Comparison of ENCODE assay signal across 13 cellular contexts in the genomic region with DNA sequence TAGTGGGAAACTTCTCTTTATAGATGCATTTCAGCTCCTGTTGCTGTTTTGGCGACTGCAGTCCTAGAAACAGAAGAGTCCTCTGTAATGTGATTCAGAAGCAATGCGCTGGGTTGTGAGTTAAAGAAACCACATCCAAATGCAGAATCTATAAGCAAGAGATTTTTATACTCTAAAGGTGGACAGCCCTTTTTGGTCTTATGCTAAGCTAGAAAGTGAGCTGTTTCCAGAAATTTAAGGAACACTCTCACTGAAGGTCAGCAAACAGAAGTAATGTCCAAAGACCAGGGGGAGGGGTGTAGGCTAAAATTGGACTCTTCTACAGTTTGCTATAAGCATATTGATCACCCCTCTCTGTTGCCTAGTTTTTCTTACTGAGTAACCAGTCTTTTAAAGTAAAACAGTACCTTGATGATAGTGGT. TPM values are rescaled to one million over a fixed set of nuclear protein-coding genes. Genes with fewer than 3 reads are reported as not detected.
DNase-seq lines count a peak whose midpoint lies in the region; ATAC-seq, FAIRE-seq and TF ChIP-seq lines count a peak whose summit lies in the region.
"Had no signal": no experiment of that assay in that cellular context is flagged by ENCODE, and none has a peak within 500 bp of the region (broad histone marks: within the 10 kb centered on the region; RNA-seq: fewer than 3 reads in every experiment).

No MANE protein-coding gene starts in this region.

- no peak for TF ChIP-seq CTCF in HepG2 (CRISPR knock-in tag; IDR thresholded peaks at IDR 0.05)

- no peaks in the 10 kb centered on the region for H3K9me3 ChIP-seq in HepG2 (ENCODE audit: low read length)
- H3K9me3 ChIP-seq: testis had no signal

- no peaks in the 10 kb centered on the region for H3K9me3 Mint-ChIP-seq in activated CD4-positive, alpha-beta T cell treated with anti-CD3 and anti-CD28 coated beads, Interleukin-2, amount 10 ng/mL, durations not matched to agents 24 days and 14 days
- no peaks in the 10 kb centered on the region for H3K9me3 Mint-ChIP-seq in activated T-helper 17 cell treated with anti-CD3 and anti-CD28 coated beads, Interleukin-2, amount 50 U/mL, for 72 hours

- H3K4me3 ChIP-seq in HepG2 (replicated peaks in 1 of 3; ENCODE audit: insufficient read depth in 1 of 3, low read depth in 2 of 3, low read length in 3 of 3) = no peak overlapping the region
- H3K4me3 ChIP-seq: testis had no signal

- no TSS peak for BruUV-seq in HepG2 (replicated peaks; lab: Mats Ljungman, UMichigan)

- WGBS in HepG2 (ENCODE audit: low lambda C conversion rate) = 86% methylated on average over 2 of the region's 2 CpGs

- no peak overlapping the region for H3K9ac ChIP-seq in HepG2 (ENCODE audit: insufficient read depth, low read depth, low read length)

- no peak for FAIRE-seq in HepG2 (lab: Jason Lieb, UNC)
- FAIRE-seq: endometrium had no signal

- H3K79me2 ChIP-seq in HepG2 (ENCODE audit: insufficient read depth, low read length) = peaks cover 5% of the 10 kb centered on the region

- H3K4me3 Mint-ChIP-seq in activated CD4-positive, alpha-beta T cell treated with anti-CD3 and anti-CD28 coated beads, Interleukin-2, amount 10 ng/mL, durations not matched to agents 24 days and 14 days = no peak overlapping the region
- H3K4me3 Mint-ChIP-seq in activated T-helper 17 cell treated with anti-CD3 and anti-CD28 coated beads, Interleukin-2, amount 50 U/mL, for 72 hours = peak overlapping the region; percentile 79

- no peak for DNase-seq in activated CD4-positive, alpha-beta T cell treated with anti-CD3 and anti-CD28 coated beads, Interleukin-2, amount 10 ng/mL, durations not matched to agents 24 days and 14 days
- DNase-seq in activated CD4-positive, alpha-beta T cell treated with anti-CD3 and anti-CD28 coated beads for 48 hours = no peak
- DNase-seq in HepG2 (ENCODE audit: low spot score) (no peak), substantia nigra (lab: John Stamatoyannopoulos, UW) (no peak), NCI-H524 (lab: John Stamatoyannopoulos, UW) (no peak)
- no peak for DNase-seq in activated CD4-positive, CD25-positive, alpha-beta regulatory T cell treated with anti-CD3 and anti-CD28 coated beads, Interleukin-2, amount 50 U/mL, for 72 hours
- DNase-seq: activated CD4-positive, alpha-beta T cell treated with anti-CD3 and anti-CD28 coated beads, Interleukin-2, amount 50 U/mL, for 1 hour; NCI-H1092 treated with DMSO at 0.1 percent for 48 hours; posterior cingulate gyrus; testis had no signal

- TF ChIP-seq EP300 in HepG2 (IDR thresholded peaks at IDR 0.05; ENCODE audit: low read depth in 2 of 2, low read length in 2 of 2) (no peak), HepG2 (CRISPR knock-in tag; IDR thresholded peaks at IDR 0.05; ENCODE audit: borderline replicate concordance) (no peak)

- H3K36me3 ChIP-seq in HepG2 (replicated peaks in 1 of 2; ENCODE audit: control insufficient read depth in 1 of 2, insufficient read depth in 2 of 2, low read length in 2 of 2) = no peaks in the 10 kb centered on the region

- peaks cover 78% of the 10 kb centered on the region for H3K4me1 ChIP-seq in HepG2 (ENCODE audit: insufficient read depth, low read length)
- H3K4me1 ChIP-seq: testis had no signal

- H3K27me3 ChIP-seq in HepG2 (ENCODE audit: control insufficient read depth in 1 of 2, insufficient read depth in 2 of 2, low read length in 2 of 2) = no peaks in the 10 kb centered on the region
- H3K27me3 ChIP-seq: testis had no signal

- H3K4me1 Mint-ChIP-seq in activated CD4-positive, alpha-beta T cell treated with anti-CD3 and anti-CD28 coated beads, Interleukin-2, amount 10 ng/mL, durations not matched to agents 24 days and 14 days = peaks cover 78% of the 10 kb centered on the region
- H3K4me1 Mint-ChIP-seq in activated T-helper 17 cell treated with anti-CD3 and anti-CD28 coated beads, Interleukin-2, amount 50 U/mL, for 72 hours = peaks cover 47% of the 10 kb centered on the region

- H2AFZ ChIP-seq in HepG2 (ENCODE audit: low read length) = no peak overlapping the region

- intact Hi-C loops in activated CD4-positive, alpha-beta T cell treated with anti-CD3 and anti-CD28 coated beads, Interleukin-2, amount 10 ng/mL, durations not matched to agents 24 days and 14 days (cut with micrococcal nuclease) = loop anchor here (10.0 kb wide), 1 partner anchor 944 kb away; no protein-coding TSS in a partner anchor
- intact Hi-C loops in HepG2 (cut with micrococcal nuclease; ENCODE audit: unreplicated experiment) = no loop called here

- H4K20me1 ChIP-seq in HepG2 (ENCODE audit: insufficient read depth, low read length) = no peaks in the 10 kb centered on the region

- POLR2A ChIA-PET in HepG2 (lab: Yijun Ruan, JAX) = interaction anchor here (3.7 kb wide), 1 partner anchor 31 kb away, joined by 20 read pairs; a partner anchor contains a TSS

- CTCF ChIA-PET in HepG2 (lab: Yijun Ruan, JAX; ENCODE audit: low intra/inter-chr PET ratio, low total read pairs) = no interaction called here

- H3K36me3 Mint-ChIP-seq in activated CD4-positive, alpha-beta T cell treated with anti-CD3 and anti-CD28 coated beads, Interleukin-2, amount 10 ng/mL, durations not matched to agents 24 days and 14 days (ENCODE audit: low read depth) = peaks cover 20% of the 10 kb centered on the region
- peaks cover 5% of the 10 kb centered on the region for H3K36me3 Mint-ChIP-seq in activated T-helper 17 cell treated with anti-CD3 and anti-CD28 coated beads, Interleukin-2, amount 50 U/mL, for 72 hours (ENCODE audit: low read depth)

- TF ChIP-seq POLR2A in HepG2 (IDR thresholded peaks at IDR 0.05; ENCODE audit: insufficient read depth in 1 of 2, low read depth in 2 of 2, low read length in 2 of 2) = no peak

- in situ Hi-C loops in HepG2 (cut with HindIII; ENCODE audit: extremely low pct_ligation_motif_present, low pct_unique_long_range_greater_than_20kb) = no loop called here

- ATAC-seq in activated T-helper 17 cell treated with anti-CD3 and anti-CD28 coated beads, Interleukin-2, amount 50 U/mL, for 72 hours (replicated peaks) = no peak
- ATAC-seq in HepG2 (peak; percentile 20; the same call in 2 of the 3 replicates), GM19455 (IDR thresholded peaks at IDR 0.05; ENCODE audit: unreplicated experiment) (no peak)

- H3K27me3 Mint-ChIP-seq in activated CD4-positive, alpha-beta T cell treated with anti-CD3 and anti-CD28 coated beads, Interleukin-2, amount 10 ng/mL, durations not matched to agents 24 days and 14 days = no peaks in the 10 kb centered on the region
- H3K27me3 Mint-ChIP-seq in activated T-helper 17 cell treated with anti-CD3 and anti-CD28 coated beads, Interleukin-2, amount 50 U/mL, for 72 hours = no peaks in the 10 kb centered on the region

- no peak overlapping the region for H3K4me2 ChIP-seq in HepG2 (ENCODE audit: low read depth, low read length)

- H3K27ac Mint-ChIP-seq in activated CD4-positive, alpha-beta T cell treated with anti-CD3 and anti-CD28 coated beads, Interleukin-2, amount 10 ng/mL, durations not matched to agents 24 days and 14 days = peak overlapping the region; percentile 93
- H3K27ac Mint-ChIP-seq in activated T-helper 17 cell treated with anti-CD3 and anti-CD28 coated beads, Interleukin-2, amount 50 U/mL, for 72 hours = peak overlapping the region; percentile 94

- peak overlapping the region; percentile 27 for H3K27ac ChIP-seq in HepG2 (ENCODE audit: extremely low read length, insufficient read depth, low read length)
- peak overlapping the region; percentile 88 for H3K27ac ChIP-seq in substantia nigra (ENCODE audit: low read depth, low read length, poor library complexity, severe bottlenecking)

- no peak for TF ChIP-seq RAD21 in HepG2 (CRISPR knock-in tag; IDR thresholded peaks at IDR 0.05)

TF ChIP-seq in HepG2, 621 proteins besides CTCF, POLR2A, EP300 and RAD21 (continues in another document):
- TF ChIP-seq ONECUT2 (CRISPR knock-in tag; IDR thresholded peaks at IDR 0.05) = 0 out of 2 replicates have a peak, but pooled peaks have one; percentile 42
- TF ChIP-seq GTF2F1 (IDR thresholded peaks at IDR 0.05; ENCODE audit: low read length) = no peak

RNA-seq across cellular contexts. Expression of a gene that starts 30.7 kb away (rescaled TPM):
- total RNA-seq in activated CD4-positive, alpha-beta T cell treated with anti-CD3 and anti-CD28 coated beads, Interleukin-2, amount 10 ng/mL, durations not matched to agents 24 days and 14 days = 13.5 and 14.6 TPM in 2 replicates
- 10 to 100 TPM in 1 of 2 donors, 1 to 10 TPM in 1; 8.2 to 11.7 TPM for total RNA-seq in activated T-helper 17 cell treated with anti-CD3 and anti-CD28 coated beads, Interleukin-2, amount 50 U/mL, for 72 hours
- 2.1 and 2.5 TPM in 2 replicates for total RNA-seq in HepG2 (2016; rRNA removed; fragmentation: Illumina TruSeq; extraction: Trizol)
- 1.0 and 1.1 TPM in 2 replicates for total RNA-seq in HepG2 (2016; cell fraction: cytosol; rRNA removed; fragmentation: Illumina TruSeq; extraction: Trizol; ENCODE audit: low read depth)
- 2.7 and 2.8 TPM in 2 replicates for total RNA-seq in HepG2 (2016; cell fraction: insoluble cytoplasmic fraction; rRNA removed; fragmentation: Illumina TruSeq; extraction: Trizol)
- 1.8 and 2.0 TPM in 2 replicates for total RNA-seq in HepG2 (2016; cell fraction: membrane; rRNA removed; fragmentation: Illumina TruSeq; extraction: Trizol)
- total RNA-seq in HepG2 (2016; cell fraction: nucleus; rRNA removed; fragmentation: Illumina TruSeq; extraction: Trizol) = 3.2 and 3.5 TPM in 2 replicates
- polyA plus RNA-seq in HepG2 (2011; rRNA removed) = 4.2 and 4.4 TPM in 2 replicates
- polyA plus RNA-seq in HepG2 (2011; cell fraction: cytosol; rRNA removed) = 5.3 and 5.7 TPM in 2 replicates
- 6.2 and 6.9 TPM in 2 replicates for polyA plus RNA-seq in HepG2 (2011; cell fraction: nucleus; rRNA removed)
- polyA plus RNA-seq in HepG2 (2012) = 2.6 and 5.2 TPM in 2 replicates
- polyA plus RNA-seq in HepG2 (2016; cell fraction: cytosol; fragmentation: Illumina TruSeq; extraction: Trizol; ENCODE audit: low read depth) = 0.26 and 0.36 TPM in 2 replicates
- polyA plus RNA-seq in HepG2 (2016; cell fraction: insoluble cytoplasmic fraction; fragmentation: Illumina TruSeq; extraction: Trizol; ENCODE audit: low read depth) = 2.8 and 3.3 TPM in 2 replicates
- 1.2 and 1.3 TPM in 2 replicates for polyA plus RNA-seq in HepG2 (2016; cell fraction: membrane; fragmentation: Illumina TruSeq; extraction: Trizol; ENCODE audit: low read depth)
- polyA plus RNA-seq in HepG2 (2016; cell fraction: nucleus; fragmentation: Illumina TruSeq; extraction: Trizol; ENCODE audit: insufficient read depth, low read depth) = 2.0 and 2.4 TPM in 2 replicates
- 11.2 and 16.0 TPM in 2 replicates for polyA minus RNA-seq in HepG2 (2011; rRNA and poly(A)+ RNA removed; ENCODE audit: low replicate concordance)
- 2.7 and 3.9 TPM in 2 replicates for polyA minus RNA-seq in HepG2 (2011; cell fraction: cytosol; rRNA and poly(A)+ RNA removed)
- 13.1 and 15.4 TPM in 2 replicates for polyA minus RNA-seq in HepG2 (2011; cell fraction: nucleus; rRNA and poly(A)+ RNA removed)
